ENCODE assay signal across 23 cellular contexts in genomic region chr1:55364216-55364615, GRCh38.
"Had no signal": no experiment of that assay in that cellular context is flagged by ENCODE, and none has a peak within 500 bp of the region (broad histone marks: within the 10 kb centered on the region; RNA-seq: fewer than 3 reads in every experiment).

No MANE protein-coding gene starts in this region.

- FAIRE-seq: endothelial cell of umbilical vein, pancreas had no signal

- H3K4me3 ChIP-seq: esophagus muscularis mucosa, lung, pancreas, stomach had no signal

- H3K4me1 ChIP-seq: foreskin keratinocyte, pancreas, stomach had no signal

- DNase-seq: activated CD4-positive, CD25-positive, alpha-beta regulatory T cell treated with anti-CD3 and anti-CD28 coated beads, Interleukin-2, amount 50 U/mL, for 72 hours; amniotic stem cell; dermis blood vessel endothelial cell; effector memory CD4-positive, alpha-beta T cell; foreskin keratinocyte; glutamatergic neuron; hippocampal formation; islet precursor cell; left colon; pancreas; stimulated activated CD4-positive, alpha-beta T cell treated with anti-CD3 and anti-CD28 coated beads, Interleukin-4, amount 100 ng/mL, for 24 hours; stomach; T1000 had no signal

- H3K36me3 ChIP-seq: esophagus muscularis mucosa, neutrophil, pancreas, stomach had no signal

- H3K27ac ChIP-seq: foreskin keratinocyte, neutrophil, pancreas, stomach, VCaP had no signal

- H3K36me3 Mint-ChIP-seq: activated naive CD8-positive, alpha-beta T cell; natural killer cell treated with Interleukin-12 subunit alpha and Interleukin-12 subunit beta and Interleukin-15 and Interleukin-18, amount 100 ng/mL, for 72 hours; stimulated activated effector memory CD8-positive, alpha-beta T cell treated with anti-CD3 and anti-CD28 coated beads, Interleukin-12 subunit alpha, Interleukin-12 subunit beta, amount 100 ng/mL, for 72 hours; type B pancreatic cell had no signal

- ATAC-seq: foreskin keratinocyte; left colon; natural killer cell treated with Interleukin-12 subunit alpha and Interleukin-12 subunit beta and Interleukin-15 and Interleukin-18, amount 100 ng/mL, for 72 hours; pancreas; sciatic nerve; stimulated activated effector memory CD8-positive, alpha-beta T cell treated with anti-CD3 and anti-CD28 coated beads, Interleukin-12 subunit alpha, Interleukin-12 subunit beta, amount 100 ng/mL, for 72 hours had no signal

- H3K9me3 Mint-ChIP-seq: natural killer cell treated with Interleukin-12 subunit alpha and Interleukin-12 subunit beta and Interleukin-15 and Interleukin-18, amount 100 ng/mL, for 72 hours; stimulated activated effector memory CD8-positive, alpha-beta T cell treated with anti-CD3 and anti-CD28 coated beads, Interleukin-12 subunit alpha, Interleukin-12 subunit beta, amount 100 ng/mL, for 72 hours; type B pancreatic cell had no signal

- H3K9me3 ChIP-seq: neutrophil, pancreas had no signal

- H3K27me3 ChIP-seq: esophagus muscularis mucosa, neutrophil, pancreas, stomach had no signal

- H3K4me3 Mint-ChIP-seq: activated naive CD8-positive, alpha-beta T cell; natural killer cell treated with Interleukin-12 subunit alpha and Interleukin-12 subunit beta and Interleukin-15 and Interleukin-18, amount 100 ng/mL, for 72 hours; type B pancreatic cell had no signal

- H3K27me3 Mint-ChIP-seq: type B pancreatic cell had no signal

- H3K27ac Mint-ChIP-seq: activated naive CD8-positive, alpha-beta T cell; natural killer cell treated with Interleukin-12 subunit alpha and Interleukin-12 subunit beta and Interleukin-15 and Interleukin-18, amount 100 ng/mL, for 72 hours; type B pancreatic cell had no signal
